Comparison of ENCODE assay signal across 1 cellular context in the genomic region with DNA sequence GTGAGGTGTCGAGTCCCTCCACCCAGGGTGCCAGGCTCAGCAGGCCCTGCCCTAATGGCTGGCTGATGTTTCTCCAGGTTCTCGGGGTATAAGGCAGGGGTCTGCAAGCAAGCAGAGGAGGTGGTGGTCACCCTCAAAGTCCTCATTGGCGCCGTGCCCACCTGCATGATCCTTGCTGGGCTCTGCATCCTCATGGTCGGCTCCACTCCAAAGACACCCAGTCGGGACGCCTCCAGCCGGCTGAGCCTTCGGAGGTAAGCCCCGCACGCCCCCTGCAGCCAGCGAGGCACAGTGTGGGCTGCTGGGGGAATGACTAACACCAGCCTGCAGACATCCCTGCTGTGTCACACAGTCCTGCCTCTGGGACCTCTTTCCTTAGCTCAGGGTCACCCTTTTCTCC.
A peak's percentile ranks its signal among the peaks of the same experiment; 100 is the strongest.
TF ChIP-seq lines count a peak whose summit lies in the region.

No MANE protein-coding gene starts in this region.

TF ChIP-seq in HepG2, 621 proteins besides CTCF, POLR2A, EP300 and RAD21 (continues in another document):
- TF ChIP-seq ZSCAN12 (CRISPR knock-in tag; IDR thresholded peaks at IDR 0.05) (no peak), ZNF605 (CRISPR knock-in tag; IDR thresholded peaks at IDR 0.05) (peak; percentile 49), MEF2D (CRISPR knock-in tag; IDR thresholded peaks at IDR 0.05) (0 out of 2 replicates have a peak, but pooled peaks have one; percentile 26), TCF12 (IDR thresholded peaks at IDR 0.05) (no peak), TCF12 (CRISPR knock-in tag; IDR thresholded peaks at IDR 0.05) (no peak), ZNF766 (CRISPR knock-in tag; IDR thresholded peaks at IDR 0.05; ENCODE audit: borderline replicate concordance) (no peak), EED (CRISPR knock-in tag; IDR thresholded peaks at IDR 0.05) (no peak; the same call in 1 of the 2 replicates), GATAD2A (CRISPR knock-in tag; IDR thresholded peaks at IDR 0.05) (no peak), KLF16 (CRISPR knock-in tag; IDR thresholded peaks at IDR 0.05) (no peak), GABPB1 (CRISPR knock-in tag; IDR thresholded peaks at IDR 0.05) (peak; percentile 37; the same call in 1 of the 2 replicates), STAG1 (CRISPR knock-in tag; IDR thresholded peaks at IDR 0.05) (peak; percentile 74), ETV5 (CRISPR knock-in tag; IDR thresholded peaks at IDR 0.05; ENCODE audit: borderline replicate concordance) (no peak), ZNF768 (CRISPR knock-in tag; IDR thresholded peaks at IDR 0.05) (no peak), ERF (CRISPR knock-in tag; IDR thresholded peaks at IDR 0.05) (peak; percentile 35; the same call in 1 of the 2 replicates), ZNF780A (CRISPR knock-in tag; IDR thresholded peaks at IDR 0.05) (no peak), PCBP1 (IDR thresholded peaks at IDR 0.05; ENCODE audit: borderline replicate concordance, low read depth, low read length) (0 out of 2 replicates have a peak, but pooled peaks have one; percentile 45), FOSL2 (CRISPR knock-in tag; IDR thresholded peaks at IDR 0.05) (peak; percentile 37; the same call in 1 of the 2 replicates), XRCC5 (optimal IDR thresholded peaks at IDR 0.05; ENCODE audit: low read length) (peak; percentile 89), ZSCAN21 (CRISPR knock-in tag; IDR thresholded peaks at IDR 0.05; ENCODE audit: borderline replicate concordance) (peak; percentile 43; the same call in 1 of the 2 replicates), ZNF550 (CRISPR knock-in tag; IDR thresholded peaks at IDR 0.05; ENCODE audit: borderline replicate concordance) (no peak)
- TF ChIP-seq, protein P1, sequence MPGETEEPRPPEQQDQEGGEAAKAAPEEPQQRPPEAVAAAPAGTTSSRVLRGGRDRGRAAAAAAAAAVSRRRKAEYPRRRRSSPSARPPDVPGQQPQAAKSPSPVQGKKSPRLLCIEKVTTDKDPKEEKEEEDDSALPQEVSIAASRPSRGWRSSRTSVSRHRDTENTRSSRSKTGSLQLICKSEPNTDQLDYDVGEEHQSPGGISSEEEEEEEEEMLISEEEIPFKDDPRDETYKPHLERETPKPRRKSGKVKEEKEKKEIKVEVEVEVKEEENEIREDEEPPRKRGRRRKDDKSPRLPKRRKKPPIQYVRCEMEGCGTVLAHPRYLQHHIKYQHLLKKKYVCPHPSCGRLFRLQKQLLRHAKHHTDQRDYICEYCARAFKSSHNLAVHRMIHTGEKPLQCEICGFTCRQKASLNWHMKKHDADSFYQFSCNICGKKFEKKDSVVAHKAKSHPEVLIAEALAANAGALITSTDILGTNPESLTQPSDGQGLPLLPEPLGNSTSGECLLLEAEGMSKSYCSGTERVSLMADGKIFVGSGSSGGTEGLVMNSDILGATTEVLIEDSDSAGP (CRISPR knock-in tag; IDR thresholded peaks at IDR 0.05; ENCODE audit: borderline replicate concordance) = peak; percentile 18; the same call in 1 of the 2 replicates
- TF ChIP-seq, protein P2, sequence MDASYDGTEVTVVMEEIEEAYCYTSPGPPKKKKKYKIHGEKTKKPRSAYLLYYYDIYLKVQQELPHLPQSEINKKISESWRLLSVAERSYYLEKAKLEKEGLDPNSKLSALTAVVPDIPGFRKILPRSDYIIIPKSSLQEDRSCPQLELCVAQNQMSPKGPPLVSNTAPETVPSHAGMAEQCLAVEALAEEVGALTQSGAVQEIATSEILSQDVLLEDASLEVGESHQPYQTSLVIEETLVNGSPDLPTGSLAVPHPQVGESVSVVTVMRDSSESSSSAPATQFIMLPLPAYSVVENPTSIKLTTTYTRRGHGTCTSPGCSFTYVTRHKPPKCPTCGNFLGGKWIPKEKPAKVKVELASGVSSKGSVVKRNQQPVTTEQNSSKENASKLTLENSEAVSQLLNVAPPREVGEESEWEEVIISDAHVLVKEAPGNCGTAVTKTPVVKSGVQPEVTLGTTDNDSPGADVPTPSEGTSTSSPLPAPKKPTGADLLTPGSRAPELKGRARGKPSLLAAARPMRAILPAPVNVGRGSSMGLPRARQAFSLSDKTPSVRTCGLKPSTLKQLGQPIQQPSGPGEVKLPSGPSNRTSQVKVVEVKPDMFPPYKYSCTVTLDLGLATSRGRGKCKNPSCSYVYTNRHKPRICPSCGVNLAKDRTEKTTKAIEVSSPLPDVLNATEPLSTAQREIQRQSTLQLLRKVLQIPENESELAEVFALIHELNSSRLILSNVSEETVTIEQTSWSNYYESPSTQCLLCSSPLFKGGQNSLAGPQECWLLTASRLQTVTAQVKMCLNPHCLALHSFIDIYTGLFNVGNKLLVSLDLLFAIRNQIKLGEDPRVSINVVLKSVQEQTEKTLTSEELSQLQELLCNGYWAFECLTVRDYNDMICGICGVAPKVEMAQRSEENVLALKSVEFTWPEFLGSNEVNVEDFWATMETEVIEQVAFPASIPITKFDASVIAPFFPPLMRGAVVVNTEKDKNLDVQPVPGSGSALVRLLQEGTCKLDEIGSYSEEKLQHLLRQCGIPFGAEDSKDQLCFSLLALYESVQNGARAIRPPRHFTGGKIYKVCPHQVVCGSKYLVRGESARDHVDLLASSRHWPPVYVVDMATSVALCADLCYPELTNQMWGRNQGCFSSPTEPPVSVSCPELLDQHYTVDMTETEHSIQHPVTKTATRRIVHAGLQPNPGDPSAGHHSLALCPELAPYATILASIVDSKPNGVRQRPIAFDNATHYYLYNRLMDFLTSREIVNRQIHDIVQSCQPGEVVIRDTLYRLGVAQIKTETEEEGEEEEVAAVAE (CRISPR knock-in tag; IDR thresholded peaks at IDR 0.05; ENCODE audit: borderline replicate concordance) = no peak
- TF ChIP-seq, protein P3, sequence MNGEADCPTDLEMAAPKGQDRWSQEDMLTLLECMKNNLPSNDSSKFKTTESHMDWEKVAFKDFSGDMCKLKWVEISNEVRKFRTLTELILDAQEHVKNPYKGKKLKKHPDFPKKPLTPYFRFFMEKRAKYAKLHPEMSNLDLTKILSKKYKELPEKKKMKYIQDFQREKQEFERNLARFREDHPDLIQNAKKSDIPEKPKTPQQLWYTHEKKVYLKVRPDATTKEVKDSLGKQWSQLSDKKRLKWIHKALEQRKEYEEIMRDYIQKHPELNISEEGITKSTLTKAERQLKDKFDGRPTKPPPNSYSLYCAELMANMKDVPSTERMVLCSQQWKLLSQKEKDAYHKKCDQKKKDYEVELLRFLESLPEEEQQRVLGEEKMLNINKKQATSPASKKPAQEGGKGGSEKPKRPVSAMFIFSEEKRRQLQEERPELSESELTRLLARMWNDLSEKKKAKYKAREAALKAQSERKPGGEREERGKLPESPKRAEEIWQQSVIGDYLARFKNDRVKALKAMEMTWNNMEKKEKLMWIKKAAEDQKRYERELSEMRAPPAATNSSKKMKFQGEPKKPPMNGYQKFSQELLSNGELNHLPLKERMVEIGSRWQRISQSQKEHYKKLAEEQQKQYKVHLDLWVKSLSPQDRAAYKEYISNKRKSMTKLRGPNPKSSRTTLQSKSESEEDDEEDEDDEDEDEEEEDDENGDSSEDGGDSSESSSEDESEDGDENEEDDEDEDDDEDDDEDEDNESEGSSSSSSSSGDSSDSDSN (CRISPR knock-in tag; IDR thresholded peaks at IDR 0.05) = peak; percentile 49; the same call in 1 of the 2 replicates
- TF ChIP-seq, protein P4, sequence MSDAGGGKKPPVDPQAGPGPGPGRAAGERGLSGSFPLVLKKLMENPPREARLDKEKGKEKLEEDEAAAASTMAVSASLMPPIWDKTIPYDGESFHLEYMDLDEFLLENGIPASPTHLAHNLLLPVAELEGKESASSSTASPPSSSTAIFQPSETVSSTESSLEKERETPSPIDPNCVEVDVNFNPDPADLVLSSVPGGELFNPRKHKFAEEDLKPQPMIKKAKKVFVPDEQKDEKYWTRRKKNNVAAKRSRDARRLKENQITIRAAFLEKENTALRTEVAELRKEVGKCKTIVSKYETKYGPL (CRISPR knock-in tag; IDR thresholded peaks at IDR 0.05) = no peak
- TF ChIP-seq, protein P5, sequence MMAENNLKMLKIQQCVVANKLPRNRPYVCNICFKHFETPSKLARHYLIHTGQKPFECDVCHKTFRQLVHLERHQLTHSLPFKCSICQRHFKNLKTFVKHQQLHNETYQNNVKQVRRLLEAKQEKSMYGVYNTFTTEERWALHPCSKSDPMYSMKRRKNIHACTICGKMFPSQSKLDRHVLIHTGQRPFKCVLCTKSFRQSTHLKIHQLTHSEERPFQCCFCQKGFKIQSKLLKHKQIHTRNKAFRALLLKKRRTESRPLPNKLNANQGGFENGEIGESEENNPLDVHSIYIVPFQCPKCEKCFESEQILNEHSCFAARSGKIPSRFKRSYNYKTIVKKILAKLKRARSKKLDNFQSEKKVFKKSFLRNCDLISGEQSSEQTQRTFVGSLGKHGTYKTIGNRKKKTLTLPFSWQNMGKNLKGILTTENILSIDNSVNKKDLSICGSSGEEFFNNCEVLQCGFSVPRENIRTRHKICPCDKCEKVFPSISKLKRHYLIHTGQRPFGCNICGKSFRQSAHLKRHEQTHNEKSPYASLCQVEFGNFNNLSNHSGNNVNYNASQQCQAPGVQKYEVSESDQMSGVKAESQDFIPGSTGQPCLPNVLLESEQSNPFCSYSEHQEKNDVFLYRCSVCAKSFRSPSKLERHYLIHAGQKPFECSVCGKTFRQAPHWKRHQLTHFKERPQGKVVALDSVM (CRISPR knock-in tag; IDR thresholded peaks at IDR 0.05) = no peak
- TF ChIP-seq, protein P6, sequence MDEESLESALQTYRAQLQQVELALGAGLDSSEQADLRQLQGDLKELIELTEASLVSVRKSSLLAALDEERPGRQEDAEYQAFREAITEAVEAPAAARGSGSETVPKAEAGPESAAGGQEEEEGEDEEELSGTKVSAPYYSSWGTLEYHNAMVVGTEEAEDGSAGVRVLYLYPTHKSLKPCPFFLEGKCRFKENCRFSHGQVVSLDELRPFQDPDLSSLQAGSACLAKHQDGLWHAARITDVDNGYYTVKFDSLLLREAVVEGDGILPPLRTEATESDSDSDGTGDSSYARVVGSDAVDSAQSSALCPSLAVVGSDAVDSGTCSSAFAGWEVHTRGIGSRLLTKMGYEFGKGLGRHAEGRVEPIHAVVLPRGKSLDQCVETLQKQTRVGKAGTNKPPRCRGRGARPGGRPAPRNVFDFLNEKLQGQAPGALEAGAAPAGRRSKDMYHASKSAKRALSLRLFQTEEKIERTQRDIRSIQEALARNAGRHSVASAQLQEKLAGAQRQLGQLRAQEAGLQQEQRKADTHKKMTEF (CRISPR knock-in tag; IDR thresholded peaks at IDR 0.05) = no peak
- TF ChIP-seq, protein P7, sequence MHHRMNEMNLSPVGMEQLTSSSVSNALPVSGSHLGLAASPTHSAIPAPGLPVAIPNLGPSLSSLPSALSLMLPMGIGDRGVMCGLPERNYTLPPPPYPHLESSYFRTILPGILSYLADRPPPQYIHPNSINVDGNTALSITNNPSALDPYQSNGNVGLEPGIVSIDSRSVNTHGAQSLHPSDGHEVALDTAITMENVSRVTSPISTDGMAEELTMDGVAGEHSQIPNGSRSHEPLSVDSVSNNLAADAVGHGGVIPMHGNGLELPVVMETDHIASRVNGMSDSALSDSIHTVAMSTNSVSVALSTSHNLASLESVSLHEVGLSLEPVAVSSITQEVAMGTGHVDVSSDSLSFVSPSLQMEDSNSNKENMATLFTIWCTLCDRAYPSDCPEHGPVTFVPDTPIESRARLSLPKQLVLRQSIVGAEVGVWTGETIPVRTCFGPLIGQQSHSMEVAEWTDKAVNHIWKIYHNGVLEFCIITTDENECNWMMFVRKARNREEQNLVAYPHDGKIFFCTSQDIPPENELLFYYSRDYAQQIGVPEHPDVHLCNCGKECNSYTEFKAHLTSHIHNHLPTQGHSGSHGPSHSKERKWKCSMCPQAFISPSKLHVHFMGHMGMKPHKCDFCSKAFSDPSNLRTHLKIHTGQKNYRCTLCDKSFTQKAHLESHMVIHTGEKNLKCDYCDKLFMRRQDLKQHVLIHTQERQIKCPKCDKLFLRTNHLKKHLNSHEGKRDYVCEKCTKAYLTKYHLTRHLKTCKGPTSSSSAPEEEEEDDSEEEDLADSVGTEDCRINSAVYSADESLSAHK (CRISPR knock-in tag; IDR thresholded peaks at IDR 0.05; ENCODE audit: borderline replicate concordance) = no peak
- TF ChIP-seq, protein P8, sequence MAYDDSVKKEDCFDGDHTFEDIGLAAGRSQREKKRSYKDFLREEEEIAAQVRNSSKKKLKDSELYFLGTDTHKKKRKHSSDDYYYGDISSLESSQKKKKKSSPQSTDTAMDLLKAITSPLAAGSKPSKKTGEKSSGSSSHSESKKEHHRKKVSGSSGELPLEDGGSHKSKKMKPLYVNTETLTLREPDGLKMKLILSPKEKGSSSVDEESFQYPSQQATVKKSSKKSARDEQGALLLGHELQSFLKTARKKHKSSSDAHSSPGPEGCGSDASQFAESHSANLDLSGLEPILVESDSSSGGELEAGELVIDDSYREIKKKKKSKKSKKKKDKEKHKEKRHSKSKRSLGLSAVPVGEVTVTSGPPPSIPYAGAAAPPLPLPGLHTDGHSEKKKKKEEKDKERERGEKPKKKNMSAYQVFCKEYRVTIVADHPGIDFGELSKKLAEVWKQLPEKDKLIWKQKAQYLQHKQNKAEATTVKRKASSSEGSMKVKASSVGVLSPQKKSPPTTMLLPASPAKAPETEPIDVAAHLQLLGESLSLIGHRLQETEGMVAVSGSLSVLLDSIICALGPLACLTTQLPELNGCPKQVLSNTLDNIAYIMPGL (CRISPR knock-in tag; IDR thresholded peaks at IDR 0.05; ENCODE audit: borderline replicate concordance in 1 of 2, low read depth in 1 of 2) = peak; percentile 37 to 55; a peak in 1 of 4 replicates
- TF ChIP-seq, protein P9, sequence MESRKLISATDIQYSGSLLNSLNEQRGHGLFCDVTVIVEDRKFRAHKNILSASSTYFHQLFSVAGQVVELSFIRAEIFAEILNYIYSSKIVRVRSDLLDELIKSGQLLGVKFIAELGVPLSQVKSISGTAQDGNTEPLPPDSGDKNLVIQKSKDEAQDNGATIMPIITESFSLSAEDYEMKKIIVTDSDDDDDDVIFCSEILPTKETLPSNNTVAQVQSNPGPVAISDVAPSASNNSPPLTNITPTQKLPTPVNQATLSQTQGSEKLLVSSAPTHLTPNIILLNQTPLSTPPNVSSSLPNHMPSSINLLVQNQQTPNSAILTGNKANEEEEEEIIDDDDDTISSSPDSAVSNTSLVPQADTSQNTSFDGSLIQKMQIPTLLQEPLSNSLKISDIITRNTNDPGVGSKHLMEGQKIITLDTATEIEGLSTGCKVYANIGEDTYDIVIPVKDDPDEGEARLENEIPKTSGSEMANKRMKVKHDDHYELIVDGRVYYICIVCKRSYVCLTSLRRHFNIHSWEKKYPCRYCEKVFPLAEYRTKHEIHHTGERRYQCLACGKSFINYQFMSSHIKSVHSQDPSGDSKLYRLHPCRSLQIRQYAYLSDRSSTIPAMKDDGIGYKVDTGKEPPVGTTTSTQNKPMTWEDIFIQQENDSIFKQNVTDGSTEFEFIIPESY (CRISPR knock-in tag; IDR thresholded peaks at IDR 0.05) = 0 out of 2 replicates have a peak, but pooled peaks have one; percentile 41
- TF ChIP-seq, protein P10, sequence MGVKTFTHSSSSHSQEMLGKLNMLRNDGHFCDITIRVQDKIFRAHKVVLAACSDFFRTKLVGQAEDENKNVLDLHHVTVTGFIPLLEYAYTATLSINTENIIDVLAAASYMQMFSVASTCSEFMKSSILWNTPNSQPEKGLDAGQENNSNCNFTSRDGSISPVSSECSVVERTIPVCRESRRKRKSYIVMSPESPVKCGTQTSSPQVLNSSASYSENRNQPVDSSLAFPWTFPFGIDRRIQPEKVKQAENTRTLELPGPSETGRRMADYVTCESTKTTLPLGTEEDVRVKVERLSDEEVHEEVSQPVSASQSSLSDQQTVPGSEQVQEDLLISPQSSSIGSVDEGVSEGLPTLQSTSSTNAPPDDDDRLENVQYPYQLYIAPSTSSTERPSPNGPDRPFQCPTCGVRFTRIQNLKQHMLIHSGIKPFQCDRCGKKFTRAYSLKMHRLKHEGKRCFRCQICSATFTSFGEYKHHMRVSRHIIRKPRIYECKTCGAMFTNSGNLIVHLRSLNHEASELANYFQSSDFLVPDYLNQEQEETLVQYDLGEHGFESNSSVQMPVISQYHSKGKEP (CRISPR knock-in tag; IDR thresholded peaks at IDR 0.05) = no peak
- TF ChIP-seq, protein P11, sequence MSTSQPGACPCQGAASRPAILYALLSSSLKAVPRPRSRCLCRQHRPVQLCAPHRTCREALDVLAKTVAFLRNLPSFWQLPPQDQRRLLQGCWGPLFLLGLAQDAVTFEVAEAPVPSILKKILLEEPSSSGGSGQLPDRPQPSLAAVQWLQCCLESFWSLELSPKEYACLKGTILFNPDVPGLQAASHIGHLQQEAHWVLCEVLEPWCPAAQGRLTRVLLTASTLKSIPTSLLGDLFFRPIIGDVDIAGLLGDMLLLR (CRISPR knock-in tag; IDR thresholded peaks at IDR 0.05) = no peak
